ENCODE assay signal across 14 cellular contexts in genomic region chr1:222586842-222587241, GRCh38. TPM values are rescaled to one million over a fixed set of nuclear protein-coding genes. Genes with fewer than 3 reads are reported as not detected.
"Had no signal": no experiment of that assay in that cellular context is flagged by ENCODE, and none has a peak within 500 bp of the region (broad histone marks: within the 10 kb centered on the region; RNA-seq: fewer than 3 reads in every experiment).

No MANE protein-coding gene starts in this region.

- H3K27me3 Mint-ChIP-seq: natural killer cell treated with Interleukin-12 subunit alpha and Interleukin-12 subunit beta and Interleukin-15 and Interleukin-18, amount 100 ng/mL, for 72 hours had no signal

- H3K27ac Mint-ChIP-seq: natural killer cell treated with Interleukin-12 subunit alpha and Interleukin-12 subunit beta and Interleukin-15 and Interleukin-18, amount 100 ng/mL, for 72 hours; stimulated activated effector memory CD8-positive, alpha-beta T cell treated with anti-CD3 and anti-CD28 coated beads, Interleukin-12 subunit alpha, Interleukin-12 subunit beta, amount 100 ng/mL, for 72 hours had no signal

- H3K27me3 ChIP-seq: cardiac muscle cell, foreskin keratinocyte, right lobe of liver, suprapubic skin, upper lobe of right lung had no signal

- DNase-seq: activated CD4-positive, alpha-beta T cell treated with anti-CD3 and anti-CD28 coated beads, Interleukin-2, amount 50 U/mL, for 48 hours; activated CD4-positive, CD25-positive, alpha-beta regulatory T cell; activated CD8-positive, alpha-beta memory T cell treated with anti-CD3 and anti-CD28 coated beads, Interleukin-2, amount 50 U/mL, for 48 hours; activated effector memory CD4-positive, alpha-beta T cell treated with anti-CD3 and anti-CD28 coated beads, Interleukin-2, amount 50 U/mL, for 16 hours; foreskin keratinocyte; psoas muscle; right lobe of liver; T-helper 2 cell; upper lobe of right lung had no signal

- H3K4me3 Mint-ChIP-seq: natural killer cell treated with Interleukin-12 subunit alpha and Interleukin-12 subunit beta and Interleukin-15 and Interleukin-18, amount 100 ng/mL, for 72 hours; stimulated activated effector memory CD8-positive, alpha-beta T cell treated with anti-CD3 and anti-CD28 coated beads, Interleukin-12 subunit alpha, Interleukin-12 subunit beta, amount 100 ng/mL, for 72 hours had no signal

- H3K4me3 ChIP-seq: cardiac muscle cell, psoas muscle, right lobe of liver, suprapubic skin, upper lobe of right lung had no signal

- H3K27ac ChIP-seq: cardiac muscle cell, foreskin keratinocyte, psoas muscle, right lobe of liver, suprapubic skin, upper lobe of right lung had no signal

- H3K9me3 Mint-ChIP-seq: natural killer cell treated with Interleukin-12 subunit alpha and Interleukin-12 subunit beta and Interleukin-15 and Interleukin-18, amount 100 ng/mL, for 72 hours; stimulated activated effector memory CD8-positive, alpha-beta T cell treated with anti-CD3 and anti-CD28 coated beads, Interleukin-12 subunit alpha, Interleukin-12 subunit beta, amount 100 ng/mL, for 72 hours had no signal

- ATAC-seq: foreskin keratinocyte; left lobe of liver; natural killer cell treated with Interleukin-12 subunit alpha and Interleukin-12 subunit beta and Interleukin-15 and Interleukin-18, amount 100 ng/mL, for 72 hours; psoas muscle; right lobe of liver; stimulated activated effector memory CD8-positive, alpha-beta T cell treated with anti-CD3 and anti-CD28 coated beads, Interleukin-12 subunit alpha, Interleukin-12 subunit beta, amount 100 ng/mL, for 72 hours; upper lobe of right lung had no signal

- H3K9me3 ChIP-seq: psoas muscle, right lobe of liver, suprapubic skin, upper lobe of right lung had no signal

RNA-seq across cellular contexts. Expression of gene HHIPL2, which starts 38.9 kb away (rescaled TPM):
- total RNA-seq: cardiac muscle cell, left lobe of liver, psoas muscle, upper lobe of right lung had no signal
